1 cellular context compared by ENCODE assay signal in genomic region chr16:30927789-30928378, GRCh38.
TF ChIP-seq lines count a peak whose summit lies in the region.

No MANE protein-coding gene starts in this region.

TF ChIP-seq in endothelial cell of umbilical vein, 7 proteins besides CTCF, POLR2A, EP300 and RAD21:
- TF ChIP-seq MAX (IDR thresholded peaks at IDR 0.05; ENCODE audit: insufficient read depth, insufficient read length) (no peak), EZH2 (IDR thresholded peaks at IDR 0.05; ENCODE audit: borderline replicate concordance, low read depth, low read length, severe bottlenecking) (no peak), GATA2 (IDR thresholded peaks at IDR 0.05; ENCODE audit: insufficient read depth, insufficient read length, low read depth, low read length) (no peak), MYC (IDR thresholded peaks at IDR 0.05; ENCODE audit: low read depth, low read length) (no peak), FOS (IDR thresholded peaks at IDR 0.05; ENCODE audit: borderline replicate concordance, insufficient read depth, low read length) (no peak), POLR2AphosphoS5 (IDR thresholded peaks at IDR 0.05; ENCODE audit: insufficient read depth, low read depth, low read length) (no peak), JUN (IDR thresholded peaks at IDR 0.05; ENCODE audit: borderline replicate concordance, insufficient read depth, insufficient read length, low read depth) (no peak)
